In genomic region chr4:126405369-126405982, GRCh38 we compare ENCODE assay signal across 9 cellular contexts.
A peak's percentile ranks its signal among the peaks of the same experiment; 100 is the strongest.
DNase-seq lines count a peak whose midpoint lies in the region; ATAC-seq and TF ChIP-seq lines count a peak whose summit lies in the region.
"Had no signal": no experiment of that assay in that cellular context is flagged by ENCODE, and none has a peak within 500 bp of the region (broad histone marks: within the 10 kb centered on the region; RNA-seq: fewer than 3 reads in every experiment).

No MANE protein-coding gene starts in this region.

- no peaks in the 10 kb centered on the region for H3K4me1 Mint-ChIP-seq in progenitor cell of endocrine pancreas (ENCODE audit: low read depth)
- H3K4me1 Mint-ChIP-seq in activated T-helper 1 cell treated with anti-CD3 and anti-CD28 coated beads, Interleukin-12 subunit alpha, Interleukin-12 subunit beta, Interleukin-2, Interleukin-4 antibody, amounts not matched to agents 30 ng/mL and 10 ng/mL and 1 ng/mL, durations not matched to agents 14 hours and 24 hours and 36 hours (ENCODE audit: low read depth), result no peaks in the 10 kb centered on the region
- H3K4me1 Mint-ChIP-seq in activated CD4-positive, alpha-beta T cell treated with anti-CD3 and anti-CD28 coated beads, Interleukin-2, amount 10 ng/mL, durations not matched to agents 24 days and 14 days, result no peaks in the 10 kb centered on the region

- 50% methylated on average over 2 of the region's 2 CpGs for WGBS in mammary epithelial cell (ENCODE audit: low coverage, missing lambda C conversion rate)

- H3K9me3 Mint-ChIP-seq in progenitor cell of endocrine pancreas (ENCODE audit: low read depth), result peaks cover 9% of the 10 kb centered on the region
- peaks cover under 1% of the 10 kb centered on the region for H3K9me3 Mint-ChIP-seq in activated T-helper 1 cell treated with anti-CD3 and anti-CD28 coated beads, Interleukin-12 subunit alpha, Interleukin-12 subunit beta, Interleukin-2, Interleukin-4 antibody, amounts not matched to agents 30 ng/mL and 10 ng/mL and 1 ng/mL, durations not matched to agents 14 hours and 24 hours and 36 hours
- no peaks in the 10 kb centered on the region for H3K9me3 Mint-ChIP-seq in activated CD4-positive, alpha-beta T cell treated with anti-CD3 and anti-CD28 coated beads, Interleukin-2, amount 10 ng/mL, durations not matched to agents 24 days and 14 days

- DNase-seq in NCI-H2171 treated with DMSO at 0.1 percent for 48 hours (lab: John Stamatoyannopoulos, UW) (peak; percentile 6), NCI-H2171 (lab: John Stamatoyannopoulos, UW) (no peak), mammary epithelial cell (peak; percentile 16), progenitor cell of endocrine pancreas (ENCODE audit: low spot score, unreplicated experiment) (no peak)
- no peak for DNase-seq in activated T-cell treated with anti-CD3 and anti-CD28 coated beads, Interleukin-2, amount 50 U/mL, for 1 hour
- no peak for DNase-seq in activated T-helper 1 cell treated with anti-CD3 and anti-CD28 coated beads, Interleukin-12 subunit alpha, Interleukin-12 subunit beta, Interleukin-2, Interleukin-4 antibody, amounts not matched to agents 30 ng/mL and 10 ng/mL and 1 ng/mL, durations not matched to agents 14 hours and 24 hours and 36 hours (ENCODE audit: low spot score)
- no peak for DNase-seq in activated CD4-positive, alpha-beta T cell treated with anti-CD3 and anti-CD28 coated beads, Interleukin-2, amount 10 ng/mL, durations not matched to agents 24 days and 14 days

- no peak overlapping the region for H3K9ac ChIP-seq in mammary epithelial cell (ENCODE audit: insufficient read depth, low read length)
- H3K9ac ChIP-seq: BLaER1 had no signal

- peak; percentile 51 for ATAC-seq in HG03575 (IDR thresholded peaks at IDR 0.05; ENCODE audit: extremely low read depth, insufficient number of reproducible peaks, low FRiP score, unreplicated experiment)

- no peaks in the 10 kb centered on the region for H3K27me3 ChIP-seq in mammary epithelial cell (ENCODE audit: insufficient read depth, low read length)
- H3K27me3 ChIP-seq: BLaER1 had no signal

- H3K9me3 ChIP-seq in mammary epithelial cell (replicated peaks; ENCODE audit: insufficient read depth, low read length), result no peaks in the 10 kb centered on the region
- H3K9me3 ChIP-seq: BLaER1 had no signal

- intact Hi-C loops in mammary epithelial cell (cut with micrococcal nuclease), result loop anchor here (2.0 kb wide), 1 partner anchor 183 kb away; no protein-coding TSS in a partner anchor
- intact Hi-C loops in activated T-helper 1 cell treated with anti-CD3 and anti-CD28 coated beads, Interleukin-12 subunit alpha, Interleukin-12 subunit beta, Interleukin-2, Interleukin-4 antibody, amounts not matched to agents 30 ng/mL and 10 ng/mL and 1 ng/mL, durations not matched to agents 14 hours and 24 hours and 36 hours (cut with micrococcal nuclease), result no loop called here
- intact Hi-C loops in activated CD4-positive, alpha-beta T cell treated with anti-CD3 and anti-CD28 coated beads, Interleukin-2, amount 10 ng/mL, durations not matched to agents 24 days and 14 days (cut with micrococcal nuclease), result loop anchor here (5.0 kb wide), 1 partner anchor 1093 kb away; the partner anchor contains the start of gene FAT4

- TF ChIP-seq CTCF in mammary epithelial cell (conservative IDR thresholded peaks at IDR 0.05 in 1 of 2, IDR thresholded peaks at IDR 0.05 in 1 of 2; ENCODE audit: extremely low read depth in 1 of 2, insufficient read depth in 1 of 2, low read depth in 1 of 2, low read length in 2 of 2) (peak; percentile 53 to 60), progenitor cell of endocrine pancreas (IDR thresholded peaks at IDR 0.05; ENCODE audit: unreplicated experiment) (peak; percentile 55)

- no peaks in the 10 kb centered on the region for H3K36me3 Mint-ChIP-seq in progenitor cell of endocrine pancreas (ENCODE audit: insufficient read depth)
- H3K36me3 Mint-ChIP-seq in activated T-helper 1 cell treated with anti-CD3 and anti-CD28 coated beads, Interleukin-12 subunit alpha, Interleukin-12 subunit beta, Interleukin-2, Interleukin-4 antibody, amounts not matched to agents 30 ng/mL and 10 ng/mL and 1 ng/mL, durations not matched to agents 14 hours and 24 hours and 36 hours (ENCODE audit: low read depth), result no peaks in the 10 kb centered on the region
- no peaks in the 10 kb centered on the region for H3K36me3 Mint-ChIP-seq in activated CD4-positive, alpha-beta T cell treated with anti-CD3 and anti-CD28 coated beads, Interleukin-2, amount 10 ng/mL, durations not matched to agents 24 days and 14 days (ENCODE audit: low read depth)

- H3K27me3 Mint-ChIP-seq in progenitor cell of endocrine pancreas, result no peaks in the 10 kb centered on the region
- H3K27me3 Mint-ChIP-seq in activated T-helper 1 cell treated with anti-CD3 and anti-CD28 coated beads, Interleukin-12 subunit alpha, Interleukin-12 subunit beta, Interleukin-2, Interleukin-4 antibody, amounts not matched to agents 30 ng/mL and 10 ng/mL and 1 ng/mL, durations not matched to agents 14 hours and 24 hours and 36 hours (ENCODE audit: insufficient read depth), result no peaks in the 10 kb centered on the region
- H3K27me3 Mint-ChIP-seq in activated CD4-positive, alpha-beta T cell treated with anti-CD3 and anti-CD28 coated beads, Interleukin-2, amount 10 ng/mL, durations not matched to agents 24 days and 14 days, result no peaks in the 10 kb centered on the region

- H3K4me3 ChIP-seq in mammary epithelial cell (replicated peaks in 1 of 3; ENCODE audit: insufficient read depth in 1 of 3, low read depth in 2 of 3, low read length in 3 of 3), result no peak overlapping the region
- H3K4me3 ChIP-seq: BLaER1 had no signal

- H3K79me2 ChIP-seq in mammary epithelial cell (ENCODE audit: insufficient read depth, low read length), result no peaks in the 10 kb centered on the region

- H2AFZ ChIP-seq in mammary epithelial cell (ENCODE audit: low read depth, low read length), result peak overlapping the region; percentile 81

- no peak overlapping the region for H3K27ac ChIP-seq in mammary epithelial cell (ENCODE audit: insufficient read depth, low read depth, low read length)
- H3K27ac ChIP-seq: BLaER1 had no signal

- dilution Hi-C loops in mammary epithelial cell (cut with HindIII; ENCODE audit: low sequenced_read_pairs), result no loop called here

- no peaks in the 10 kb centered on the region for H3K36me3 ChIP-seq in mammary epithelial cell (ENCODE audit: insufficient read depth, low read length)
- H3K36me3 ChIP-seq: BLaER1 had no signal

- H3K4me1 ChIP-seq in mammary epithelial cell (ENCODE audit: insufficient read depth, low read length), result peaks cover 14% of the 10 kb centered on the region
- H3K4me1 ChIP-seq: BLaER1 had no signal

- H3K27ac Mint-ChIP-seq in progenitor cell of endocrine pancreas, result no peak overlapping the region
- H3K27ac Mint-ChIP-seq in activated T-helper 1 cell treated with anti-CD3 and anti-CD28 coated beads, Interleukin-12 subunit alpha, Interleukin-12 subunit beta, Interleukin-2, Interleukin-4 antibody, amounts not matched to agents 30 ng/mL and 10 ng/mL and 1 ng/mL, durations not matched to agents 14 hours and 24 hours and 36 hours, result no peak overlapping the region
- H3K27ac Mint-ChIP-seq in activated CD4-positive, alpha-beta T cell treated with anti-CD3 and anti-CD28 coated beads, Interleukin-2, amount 10 ng/mL, durations not matched to agents 24 days and 14 days, result no peak overlapping the region

- no peak overlapping the region for H3K4me3 Mint-ChIP-seq in progenitor cell of endocrine pancreas (ENCODE audit: low read depth)
- H3K4me3 Mint-ChIP-seq in activated T-helper 1 cell treated with anti-CD3 and anti-CD28 coated beads, Interleukin-12 subunit alpha, Interleukin-12 subunit beta, Interleukin-2, Interleukin-4 antibody, amounts not matched to agents 30 ng/mL and 10 ng/mL and 1 ng/mL, durations not matched to agents 14 hours and 24 hours and 36 hours, result no peak overlapping the region
- H3K4me3 Mint-ChIP-seq in activated CD4-positive, alpha-beta T cell treated with anti-CD3 and anti-CD28 coated beads, Interleukin-2, amount 10 ng/mL, durations not matched to agents 24 days and 14 days, result no peak overlapping the region

- in situ Hi-C loops in mammary epithelial cell (cut with MboI; ENCODE audit: low sequenced_read_pairs in 2 of 2), result no loop called here

- no peaks in the 10 kb centered on the region for H4K20me1 ChIP-seq in mammary epithelial cell (ENCODE audit: insufficient read depth, low read length)
- H4K20me1 ChIP-seq: BLaER1 had no signal

- BruUV-seq in mammary epithelial cell (replicated peaks; lab: Mats Ljungman, UMichigan), result no TSS peak

- no peak overlapping the region for H3K4me2 ChIP-seq in mammary epithelial cell (ENCODE audit: insufficient read depth, low read depth, low read length)
- H3K4me2 ChIP-seq: BLaER1 had no signal

- CTCF ChIA-PET in mammary epithelial cell (lab: Charles Lee; ENCODE audit: low non-redundant PET), result no interaction called here

Comparison
In these comparisons a context has a peak if more than half of its experiments do, and no peak if none do; other contexts are left out.
1. DNase-seq: peak in NCI-H2171 treated with DMSO at 0.1 percent for 48 hours (single experiment) and mammary epithelial cell (single experiment); none in NCI-H2171 (single experiment), progenitor cell of endocrine pancreas (single experiment), activated T-cell treated with anti-CD3 and anti-CD28 coated beads, Interleukin-2, amount 50 U/mL, for 1 hour (single experiment), activated T-helper 1 cell treated with anti-CD3 and anti-CD28 coated beads, Interleukin-12 subunit alpha, Interleukin-12 subunit beta, Interleukin-2, Interleukin-4 antibody, amounts not matched to agents 30 ng/mL and 10 ng/mL and 1 ng/mL, durations not matched to agents 14 hours and 24 hours and 36 hours (single experiment) and activated CD4-positive, alpha-beta T cell treated with anti-CD3 and anti-CD28 coated beads, Interleukin-2, amount 10 ng/mL, durations not matched to agents 24 days and 14 days (single experiment).